In the genomic region with DNA sequence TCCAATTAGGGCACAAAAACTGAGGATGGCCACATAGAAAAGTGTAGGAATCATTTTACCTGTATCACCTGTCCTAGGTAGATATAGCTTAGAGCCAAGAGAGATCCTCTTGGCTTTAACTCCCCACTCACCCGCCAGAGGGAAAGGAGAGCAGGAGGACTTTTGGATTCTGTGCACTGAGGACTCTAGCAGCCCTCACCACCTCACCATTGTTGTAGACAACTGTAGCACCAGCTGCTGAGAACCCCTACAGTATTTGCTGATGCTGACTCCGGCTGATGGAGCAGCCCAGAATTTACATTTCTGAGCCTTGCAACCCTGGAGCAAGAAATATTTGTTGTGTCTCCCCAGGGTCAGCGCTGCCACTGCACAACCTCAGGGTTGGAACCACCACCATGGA, we compare ENCODE assay signal across 21 cellular contexts.
"Had no signal": no experiment of that assay in that cellular context is flagged by ENCODE, and none has a peak within 500 bp of the region (broad histone marks: within the 10 kb centered on the region; RNA-seq: fewer than 3 reads in every experiment).

No MANE protein-coding gene starts in this region.

- H3K4me1 Mint-ChIP-seq: naive B cell; naive thymus-derived CD8-positive, alpha-beta T cell had no signal

- H3K27ac Mint-ChIP-seq: mesothelial cell of epicardium; naive B cell; naive thymus-derived CD8-positive, alpha-beta T cell had no signal

- H3K9me3 ChIP-seq: esophagus muscularis mucosa, gastroesophageal sphincter, left lung, lower lobe of right lung had no signal

- H3K36me3 ChIP-seq: esophagus muscularis mucosa, gastroesophageal sphincter, heart right ventricle, left lung, lower lobe of right lung had no signal

- H3K27ac ChIP-seq: coronary artery, dorsolateral prefrontal cortex, esophagus muscularis mucosa, foreskin keratinocyte, gastroesophageal sphincter, heart right ventricle, left lung, lower lobe of right lung had no signal

- DNase-seq: dermis blood vessel endothelial cell; dorsolateral prefrontal cortex; effector CD4-positive, alpha-beta T cell; effector memory CD4-positive, alpha-beta T cell; foreskin keratinocyte; glutamatergic neuron; head of caudate nucleus; heart right ventricle; hippocampal formation; left cardiac atrium; left lung; left ventricle myocardium superior; lower lobe of right lung; mesenchymal stem cell; mucosa of descending colon; naive B cell; naive thymus-derived CD8-positive, alpha-beta T cell had no signal

- H3K27me3 ChIP-seq: dorsolateral prefrontal cortex, esophagus muscularis mucosa, foreskin keratinocyte, gastroesophageal sphincter, heart right ventricle, left lung had no signal

- H3K36me3 Mint-ChIP-seq: mesothelial cell of epicardium, naive B cell had no signal

- H3K4me1 ChIP-seq: esophagus muscularis mucosa, foreskin keratinocyte, gastroesophageal sphincter, heart right ventricle, left lung, lower lobe of right lung had no signal

- H3K4me3 Mint-ChIP-seq: mesothelial cell of epicardium; naive B cell; naive thymus-derived CD8-positive, alpha-beta T cell had no signal

- H3K4me3 ChIP-seq: coronary artery, dorsolateral prefrontal cortex, esophagus muscularis mucosa, gastroesophageal sphincter, heart right ventricle, left lung, lower lobe of right lung, mucosa of descending colon had no signal

- ATAC-seq: foreskin keratinocyte; gastroesophageal sphincter; heart right ventricle; left cardiac atrium; left lung; left ventricle myocardium superior; lower lobe of right lung; mucosa of descending colon; naive thymus-derived CD8-positive, alpha-beta T cell had no signal

- H3K27me3 Mint-ChIP-seq: naive B cell; naive thymus-derived CD8-positive, alpha-beta T cell had no signal

- H3K9me3 Mint-ChIP-seq: mesothelial cell of epicardium had no signal
